14 cellular contexts compared by ENCODE assay signal in genomic region chr20:10635476-10636208, GRCh38. TPM values are rescaled to one million over a fixed set of nuclear protein-coding genes. Genes with fewer than 3 reads are reported as not detected.
DNase-seq lines count a peak whose midpoint lies in the region; ATAC-seq and TF ChIP-seq lines count a peak whose summit lies in the region.
"Had no signal": no experiment of that assay in that cellular context is flagged by ENCODE, and none has a peak within 500 bp of the region (broad histone marks: within the 10 kb centered on the region; RNA-seq: fewer than 3 reads in every experiment).

No MANE protein-coding gene starts in this region.

- no peak for DNase-seq in right atrium auricular region (ENCODE audit: low spot score)
- no peak for DNase-seq in cardiac septum (ENCODE audit: low spot score)
- DNase-seq in psoas muscle = no peak
- DNase-seq in DMS114 treated with DMSO at 0.1 percent for 48 hours (lab: John Stamatoyannopoulos, UW; ENCODE audit: unreplicated experiment) = no peak
- no peak for DNase-seq in head of caudate nucleus
- no peak for DNase-seq in omental fat pad (ENCODE audit: low spot score)
- DNase-seq: ACHN; activated naive CD4-positive, alpha-beta T cell treated with anti-CD3 and anti-CD28 coated beads, Interleukin-2, amount 10 ng/mL, durations not matched to agents 7 days and 5 days; NCI-H1930; NCI-H774 had no signal

- intact Hi-C loops in cardiac septum (cut with DNase I) = no loop called here
- intact Hi-C loops in psoas muscle (cut with DNase I) = no loop called here
- intact Hi-C loops in head of caudate nucleus (cut with DNase I) = no loop called here

- no peaks in the 10 kb centered on the region for H3K27me3 ChIP-seq in right atrium auricular region
- no peaks in the 10 kb centered on the region for H3K27me3 ChIP-seq in esophagus (ENCODE audit: control insufficient read depth in 1 of 2, insufficient read depth in 2 of 2, low read length in 2 of 2)
- no peaks in the 10 kb centered on the region for H3K27me3 ChIP-seq in psoas muscle (ENCODE audit: insufficient read depth in 3 of 3, low read length in 2 of 3)

- TF ChIP-seq CTCF in right atrium auricular region (IDR thresholded peaks at IDR 0.05) (no peak), psoas muscle (IDR thresholded peaks at IDR 0.05) (no peak), omental fat pad (IDR thresholded peaks at IDR 0.05) (no peak)

- H3K4me3 ChIP-seq in right atrium auricular region (no peak overlapping the region), esophagus (ENCODE audit: low read depth in 1 of 2, low read length in 2 of 2) (no peak overlapping the region), psoas muscle (no peak overlapping the region)
- H3K4me3 ChIP-seq: HAP-1 had no signal

- H3K9me3 ChIP-seq in right atrium auricular region = no peaks in the 10 kb centered on the region
- no peaks in the 10 kb centered on the region for H3K9me3 ChIP-seq in esophagus (ENCODE audit: control insufficient read depth in 2 of 2, insufficient read depth in 1 of 2, low read depth in 1 of 2, low read length in 1 of 2)
- H3K9me3 ChIP-seq in psoas muscle = no peaks in the 10 kb centered on the region
- H3K9me3 ChIP-seq: HAP-1 had no signal

- ATAC-seq in psoas muscle (no peak), HG02763 (IDR thresholded peaks at IDR 0.05; ENCODE audit: unreplicated experiment) (no peak), omental fat pad (ENCODE audit: low FRiP score) (no peak)

- whole genome bisulfite sequencing in esophagus, 2 donors = 81 to 82% methylated on average over 5 of the region's 5 CpGs
- 84 to 93% (median 88%) methylated on average over 5 of the region's 5 CpGs for WGBS in psoas muscle, 3 donors

- H3K4me1 ChIP-seq in right atrium auricular region (peaks cover 0 to 76% of the 10 kb centered on the region in 2 donors), esophagus (ENCODE audit: control insufficient read depth in 2 of 2, insufficient read depth in 2 of 2, low read length in 1 of 2) (peaks cover 6 to 24% of the 10 kb centered on the region in 2 donors), psoas muscle (peaks cover 16% of the 10 kb centered on the region)

- H3K27ac ChIP-seq in right atrium auricular region (peak overlapping the region; percentile 73), esophagus (ENCODE audit: low read depth in 2 of 2, low read length in 1 of 2) (peak overlapping the region; percentile 93 to 95), psoas muscle (peak overlapping the region; percentile 38)
- H3K27ac ChIP-seq: HL-60 had no signal

- H3K36me3 ChIP-seq in right atrium auricular region (peaks cover 28% of the 10 kb centered on the region), esophagus (ENCODE audit: control insufficient read depth in 2 of 2, insufficient read depth in 2 of 2, low read length in 1 of 2) (peaks cover 6 to 15% of the 10 kb centered on the region in 2 donors), psoas muscle (ENCODE audit: insufficient read depth in 1 of 2, low read depth in 1 of 2) (peaks cover 0 to 20% of the 10 kb centered on the region in 2 donors)

RNA-seq across cellular contexts. Expression of gene JAG1, which starts 38.2 kb away (rescaled TPM):
- 10 to 100 TPM; 30.9 to 32.8 TPM for total RNA-seq in right atrium auricular region
- 42.1 TPM for total RNA-seq in cardiac septum
- polyA plus RNA-seq in esophagus = 10 to 100 TPM; 36.5 to 48.8 TPM
- total RNA-seq in psoas muscle = 10 to 100 TPM; 10.4 to 35.4 (median 16.0) TPM
- 1 to 10 TPM; 5.4 to 6.5 (median 5.6) TPM for polyA plus RNA-seq in psoas muscle
- total RNA-seq in omental fat pad = 100 to 1,000 TPM in 1 of 4 donors, 10 to 100 TPM in 3; 64.2 to 153 (median 85.7) TPM

Comparison
In these comparisons a context has a peak if more than half of its experiments do, and no peak if none do; other contexts are left out.
1. H3K27ac ChIP-seq: peak in every context shown above with its lines; median percentile 94 in esophagus; 73 in right atrium auricular region; 38 in psoas muscle.